Comparison of ENCODE assay signal across 9 cellular contexts in genomic region chr4:25180524-25181131, GRCh38. TPM values are rescaled to one million over a fixed set of nuclear protein-coding genes. Genes with fewer than 3 reads are reported as not detected.
A peak's percentile ranks its signal among the peaks of the same experiment; 100 is the strongest.
DNase-seq lines count a peak whose midpoint lies in the region; ATAC-seq, FAIRE-seq and TF ChIP-seq lines count a peak whose summit lies in the region.
"Had no signal": no experiment of that assay in that cellular context is flagged by ENCODE, and none has a peak within 500 bp of the region (broad histone marks: within the 10 kb centered on the region; RNA-seq: fewer than 3 reads in every experiment).

No MANE protein-coding gene starts in this region.

- H2BK12ac ChIP-seq in H9 (ENCODE audit: insufficient read length, low read depth, low read length) = no peak overlapping the region

- H3K4me2 ChIP-seq in H9 (ENCODE audit: insufficient read depth, insufficient read length, low read length) = no peak overlapping the region

- WGBS in H9 (ENCODE audit: extremely low coverage, insufficient read length, low lambda C conversion rate) = no CpG with 5 or more reads among the region's 3 CpGs

- H3K14ac ChIP-seq in H9 (ENCODE audit: insufficient read depth, low read length) = no peak overlapping the region

- no peak overlapping the region for H3K23ac ChIP-seq in H9 (ENCODE audit: insufficient read length, low read depth, low read length)

- H3K23me2 ChIP-seq in H9 (ENCODE audit: insufficient read length, low read depth, low read length, poor library complexity, severe bottlenecking) = no peaks in the 10 kb centered on the region

- no peak overlapping the region for H2BK15ac ChIP-seq in H9 (ENCODE audit: low read depth, low read length)

- H3K4ac ChIP-seq in H9 (ENCODE audit: low read depth, low read length) = no peak overlapping the region

- H2AK5ac ChIP-seq in H9 (ENCODE audit: insufficient read length, low read length) = no peak overlapping the region

- H3K79me2 ChIP-seq in H9 (ENCODE audit: insufficient read depth, low read length) = no peaks in the 10 kb centered on the region

- no peaks in the 10 kb centered on the region for H3K4me1 Mint-ChIP-seq in H9

- H3K36me3 Mint-ChIP-seq in H9 (ENCODE audit: insufficient read depth in 1 of 3, low read depth in 3 of 3) = no peaks in the 10 kb centered on the region

- H4K20me1 ChIP-seq in H9 (ENCODE audit: control insufficient read depth, insufficient read depth, insufficient read length) = no peaks in the 10 kb centered on the region

- intact Hi-C loops in Right ventricle myocardium superior (cut with DNase I) (no loop called here), Right ventricle myocardium inferior (cut with DNase I) (loop anchor here (5.0 kb wide), 1 partner anchor 187 kb away; no protein-coding TSS in a partner anchor)

- H3K18ac ChIP-seq in H9 (ENCODE audit: insufficient read length, low read depth, low read length) = no peak overlapping the region

- no peaks in the 10 kb centered on the region for H3K4me1 ChIP-seq in H9 (ENCODE audit: insufficient read depth, low read length)

- no peaks in the 10 kb centered on the region for H3K9me3 ChIP-seq in H9 (ENCODE audit: control insufficient read depth, low read depth, low read length)
- H3K9me3 ChIP-seq in WERI-Rb-1 (ENCODE audit: severe bottlenecking) = no peaks in the 10 kb centered on the region

- no peak overlapping the region for H3K4me3 Mint-ChIP-seq in H9

- no peak overlapping the region for H3K27ac ChIP-seq in H9 (ENCODE audit: insufficient read length, low read depth, low read length)
- H3K27ac ChIP-seq in WERI-Rb-1 = no peak overlapping the region
- H3K27ac ChIP-seq: HL-60 had no signal

- H2BK5ac ChIP-seq in H9 (ENCODE audit: insufficient read length, low read length) = no peak overlapping the region

- no peak overlapping the region for H4K5ac ChIP-seq in H9 (ENCODE audit: insufficient read length, low read depth, low read length)

- no peak overlapping the region for H2AFZ ChIP-seq in H9 (ENCODE audit: low read length)

- H2BK120ac ChIP-seq in H9 (ENCODE audit: low read depth, low read length, poor library complexity, severe bottlenecking) = no peak overlapping the region

- FAIRE-seq in frontal cortex (lab: Jason Lieb, UNC) = no peak

- no peak overlapping the region for H3K27ac Mint-ChIP-seq in H9

- H3T11ph ChIP-seq in H9 (ENCODE audit: low read length) = no peak overlapping the region

- DNase-seq in Right ventricle myocardium superior = no peak
- no peak for DNase-seq in Right ventricle myocardium inferior (ENCODE audit: missing footprints)
- peak; percentile 35 for DNase-seq in H9
- DNase-seq in LoVo (ENCODE audit: low spot score) = peak; percentile 26
- peak; percentile 52 for DNase-seq in WERI-Rb-1
- DNase-seq in fibroblast of the aortic adventitia (ENCODE audit: low read depth) = peak; percentile 57
- DNase-seq in retinal pigment epithelial cell (ENCODE audit: low read depth) = no peak
- DNase-seq in frontal cortex (ENCODE audit: low spot score in 2 of 2) = no peak

- no peak overlapping the region for H4K8ac ChIP-seq in H9 (replicated peaks; ENCODE audit: insufficient read length, low read depth, low read length)

- peak; percentile 60 for ATAC-seq in Right ventricle myocardium superior (ENCODE audit: poor library complexity)
- ATAC-seq in Right ventricle myocardium inferior = no peak

- H2BK20ac ChIP-seq in H9 (ENCODE audit: low read depth, low read length, poor library complexity, severe bottlenecking) = no peak overlapping the region

- no peaks in the 10 kb centered on the region for H3K79me1 ChIP-seq in H9 (ENCODE audit: insufficient read depth, low read depth, low read length, poor library complexity, severe bottlenecking)

- no peaks in the 10 kb centered on the region for H3K9me3 Mint-ChIP-seq in H9

- no peaks in the 10 kb centered on the region for H3K36me3 ChIP-seq in WERI-Rb-1

- H3K4me3 ChIP-seq in WERI-Rb-1 (ENCODE audit: low read depth, low read length) (no peak overlapping the region), fibroblast of the aortic adventitia (ENCODE audit: low read depth, low read length) (no peak overlapping the region), retinal pigment epithelial cell (ENCODE audit: low read length) (no peak overlapping the region)

- peak; percentile 92 for TF ChIP-seq CTCF in H9 (conservative IDR thresholded peaks at IDR 0.05)
- TF ChIP-seq CTCF in WERI-Rb-1 (IDR thresholded peaks at IDR 0.05; ENCODE audit: low read depth, low read length) = peak; percentile 68
- peak; percentile 71 for TF ChIP-seq CTCF in fibroblast of the aortic adventitia (IDR thresholded peaks at IDR 0.05; ENCODE audit: insufficient read depth, low read length)
- TF ChIP-seq CTCF in retinal pigment epithelial cell (conservative IDR thresholded peaks at IDR 0.05; ENCODE audit: low read depth, low read length) = peak; percentile 78

- H4K91ac ChIP-seq in H9 (ENCODE audit: insufficient read length, low read depth, low read length) = no peak overlapping the region

- no peaks in the 10 kb centered on the region for H3K27me3 ChIP-seq in H9 (ENCODE audit: insufficient read depth, low read length)
- no peaks in the 10 kb centered on the region for H3K27me3 ChIP-seq in WERI-Rb-1 (ENCODE audit: insufficient read depth, low read depth, severe bottlenecking)

- no peaks in the 10 kb centered on the region for H3K27me3 Mint-ChIP-seq in H9 (ENCODE audit: low read depth)

- H3K56ac ChIP-seq in H9 (ENCODE audit: insufficient read length, low read depth, low read length) = no peak overlapping the region

- H3K9ac ChIP-seq in H9 (ENCODE audit: extremely low read depth, insufficient read length, low read length) = no peak overlapping the region

RNA-seq across cellular contexts. Expression of gene SEPSECS, which starts 20.4 kb away (rescaled TPM):
- total RNA-seq in Right ventricle myocardium superior (5.0 TPM), Right ventricle myocardium inferior (5.4 TPM), H9 (2021) (4.2 and 5.4 TPM in 2 replicates), fibroblast of the aortic adventitia (ENCODE audit: low replicate concordance) (5.3 and 8.8 TPM in 2 replicates), frontal cortex (13.0 TPM)

RNA-seq across cellular contexts. Expression of gene PI4K2B, which starts 53.2 kb away (rescaled TPM):
- 1.9 TPM for total RNA-seq in Right ventricle myocardium superior
- 1.8 TPM for total RNA-seq in Right ventricle myocardium inferior
- 10.3 and 10.5 TPM in 2 replicates for total RNA-seq in H9 (2021)
- 21.2 and 34.3 TPM in 2 replicates for total RNA-seq in fibroblast of the aortic adventitia (ENCODE audit: low replicate concordance)
- 6.5 TPM for total RNA-seq in frontal cortex

Comparison
In these comparisons a context has a peak if more than half of its experiments do, and no peak if none do; other contexts are left out.
1. DNase-seq: peak in H9 (single experiment), LoVo (single experiment), WERI-Rb-1 (single experiment) and fibroblast of the aortic adventitia (single experiment); none in Right ventricle myocardium superior (single experiment), Right ventricle myocardium inferior (single experiment), retinal pigment epithelial cell (single experiment) and frontal cortex (0 of 2).
2. Peak in every context shown above with its lines, with median percentiles within 50 percentile points of each other: CTCF ChIP-seq.